ENCODE assay signal across 1 cellular context in the genomic region with DNA sequence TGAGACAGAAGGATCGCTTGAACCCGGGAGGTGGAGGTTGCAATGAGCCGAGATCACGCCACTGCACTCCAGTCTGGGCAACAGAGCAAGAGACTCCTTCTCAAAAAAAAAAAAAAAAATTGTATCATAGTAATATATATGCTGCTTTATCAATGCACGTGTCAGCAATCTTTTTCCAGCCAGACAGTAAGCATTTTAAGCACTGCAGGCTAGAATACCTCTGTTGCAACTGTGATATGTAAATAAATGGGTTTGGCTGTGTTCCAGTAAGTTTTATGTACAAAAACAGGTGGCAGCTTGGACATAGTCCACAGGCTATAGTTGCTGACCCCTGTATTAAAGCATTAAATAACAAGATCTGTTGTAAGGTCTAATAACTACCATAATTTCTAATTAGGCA.
TF ChIP-seq lines count a peak whose summit lies in the region.

No MANE protein-coding gene starts in this region.

TF ChIP-seq in GM12878, 131 proteins besides CTCF, POLR2A, EP300 and RAD21 (continued from another document):
- TF ChIP-seq ZBTB11 (CRISPR knock-in tag; IDR thresholded peaks at IDR 0.05) (no peak), RBBP5 (conservative IDR thresholded peaks at IDR 0.05) (no peak), BHLHE40 (IDR thresholded peaks at IDR 0.05; ENCODE audit: borderline replicate concordance in 1 of 2, low read depth in 2 of 2, low read length in 1 of 2) (0 out of 4 replicates have a peak, but pooled peaks of 1 of the 2 experiments have one; percentile 19), ZSCAN29 (IDR thresholded peaks at IDR 0.05) (no peak)
